ENCODE assay signal across 17 cellular contexts in the genomic region with DNA sequence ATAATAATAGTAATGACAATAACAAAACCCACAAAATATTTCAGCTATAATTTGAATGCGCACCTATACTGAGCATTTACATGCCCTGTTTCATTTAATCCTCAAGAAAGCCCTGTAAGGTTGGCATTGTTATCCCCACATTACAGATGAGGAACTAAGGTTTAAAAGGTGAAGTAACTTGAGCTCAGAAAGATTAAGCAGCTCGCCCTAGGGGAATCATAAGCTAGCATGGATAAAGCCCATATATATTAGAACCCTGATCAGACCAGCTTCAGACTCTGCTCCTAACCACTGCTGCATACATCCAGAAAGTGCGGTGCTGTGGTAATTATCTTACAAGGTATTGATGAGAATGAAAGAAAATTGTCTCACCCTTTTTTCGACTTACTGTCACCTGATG.
"Had no signal": no experiment of that assay in that cellular context is flagged by ENCODE, and none has a peak within 500 bp of the region (broad histone marks: within the 10 kb centered on the region; RNA-seq: fewer than 3 reads in every experiment).

No MANE protein-coding gene starts in this region.

- H3K9me3 Mint-ChIP-seq: activated CD4-positive, alpha-beta memory T cell treated with anti-CD3 and anti-CD28 coated beads, Interleukin-2, amount 10 ng/mL, durations not matched to agents 7 days and 5 days; activated naive CD4-positive, alpha-beta T cell treated with anti-CD3 and anti-CD28 coated beads, Interleukin-2, amount 10 ng/mL, durations not matched to agents 7 days and 5 days; activated T-cell treated with anti-CD3 and anti-CD28 coated beads, Interleukin-2, amount 50 U/mL, for 24 hours; immature natural killer cell; naive B cell; WTC11 had no signal

- H3K27ac Mint-ChIP-seq: activated CD4-positive, alpha-beta memory T cell treated with anti-CD3 and anti-CD28 coated beads, Interleukin-2, amount 10 ng/mL, durations not matched to agents 7 days and 5 days; activated naive CD4-positive, alpha-beta T cell treated with anti-CD3 and anti-CD28 coated beads, Interleukin-2, amount 10 ng/mL, durations not matched to agents 7 days and 5 days; activated T-cell treated with anti-CD3 and anti-CD28 coated beads, Interleukin-2, amount 50 U/mL, for 24 hours; immature natural killer cell; naive B cell; progenitor cell of endocrine pancreas had no signal

- H3K4me3 ChIP-seq: ascending aorta, esophagus muscularis mucosa, lower lobe of right lung, right atrium auricular region, skin epidermis, tibial artery, vagina had no signal

- H3K4me3 Mint-ChIP-seq: activated CD4-positive, alpha-beta memory T cell treated with anti-CD3 and anti-CD28 coated beads, Interleukin-2, amount 10 ng/mL, durations not matched to agents 7 days and 5 days; activated naive CD4-positive, alpha-beta T cell treated with anti-CD3 and anti-CD28 coated beads, Interleukin-2, amount 10 ng/mL, durations not matched to agents 7 days and 5 days; activated T-cell treated with anti-CD3 and anti-CD28 coated beads, Interleukin-2, amount 50 U/mL, for 24 hours; immature natural killer cell; naive B cell; WTC11 had no signal

- H3K27ac ChIP-seq: ascending aorta, esophagus muscularis mucosa, lower lobe of right lung, right atrium auricular region, skin epidermis, tibial artery, vagina had no signal

- H3K27me3 Mint-ChIP-seq: activated CD4-positive, alpha-beta memory T cell treated with anti-CD3 and anti-CD28 coated beads, Interleukin-2, amount 10 ng/mL, durations not matched to agents 7 days and 5 days; activated naive CD4-positive, alpha-beta T cell treated with anti-CD3 and anti-CD28 coated beads, Interleukin-2, amount 10 ng/mL, durations not matched to agents 7 days and 5 days; activated T-cell treated with anti-CD3 and anti-CD28 coated beads, Interleukin-2, amount 50 U/mL, for 24 hours; naive B cell; progenitor cell of endocrine pancreas had no signal

- H3K4me1 Mint-ChIP-seq: activated CD4-positive, alpha-beta memory T cell treated with anti-CD3 and anti-CD28 coated beads, Interleukin-2, amount 10 ng/mL, durations not matched to agents 7 days and 5 days; activated naive CD4-positive, alpha-beta T cell treated with anti-CD3 and anti-CD28 coated beads, Interleukin-2, amount 10 ng/mL, durations not matched to agents 7 days and 5 days; immature natural killer cell had no signal

- H3K4me1 ChIP-seq: right atrium auricular region, tibial artery, vagina had no signal

- H3K9me3 ChIP-seq: ascending aorta, esophagus muscularis mucosa, lower lobe of right lung, right atrium auricular region, tibial artery, vagina had no signal

- DNase-seq: activated CD4-positive, alpha-beta memory T cell treated with anti-CD3 and anti-CD28 coated beads, Interleukin-2, amount 10 ng/mL, durations not matched to agents 7 days and 5 days; activated CD4-positive, alpha-beta T cell treated with anti-CD3 and anti-CD28 coated beads for 4 hours; activated naive CD4-positive, alpha-beta T cell treated with anti-CD3 and anti-CD28 coated beads, Interleukin-2, amount 10 ng/mL, durations not matched to agents 7 days and 5 days; activated T-cell treated with anti-CD3 and anti-CD28 coated beads, Interleukin-2, amount 50 U/mL, for 24 hours; immature natural killer cell; lower lobe of right lung; naive B cell; stimulated activated CD4-positive, alpha-beta T cell treated with anti-CD3 and anti-CD28 coated beads, Interleukin-4, amount 100 ng/mL, for 24 hours; stimulated activated naive CD4-positive, alpha-beta T cell; tibial artery had no signal

- H3K27me3 ChIP-seq: ascending aorta, esophagus muscularis mucosa, right atrium auricular region, tibial artery, vagina had no signal
